Comparison of ENCODE assay signal across 8 cellular contexts in the genomic region with DNA sequence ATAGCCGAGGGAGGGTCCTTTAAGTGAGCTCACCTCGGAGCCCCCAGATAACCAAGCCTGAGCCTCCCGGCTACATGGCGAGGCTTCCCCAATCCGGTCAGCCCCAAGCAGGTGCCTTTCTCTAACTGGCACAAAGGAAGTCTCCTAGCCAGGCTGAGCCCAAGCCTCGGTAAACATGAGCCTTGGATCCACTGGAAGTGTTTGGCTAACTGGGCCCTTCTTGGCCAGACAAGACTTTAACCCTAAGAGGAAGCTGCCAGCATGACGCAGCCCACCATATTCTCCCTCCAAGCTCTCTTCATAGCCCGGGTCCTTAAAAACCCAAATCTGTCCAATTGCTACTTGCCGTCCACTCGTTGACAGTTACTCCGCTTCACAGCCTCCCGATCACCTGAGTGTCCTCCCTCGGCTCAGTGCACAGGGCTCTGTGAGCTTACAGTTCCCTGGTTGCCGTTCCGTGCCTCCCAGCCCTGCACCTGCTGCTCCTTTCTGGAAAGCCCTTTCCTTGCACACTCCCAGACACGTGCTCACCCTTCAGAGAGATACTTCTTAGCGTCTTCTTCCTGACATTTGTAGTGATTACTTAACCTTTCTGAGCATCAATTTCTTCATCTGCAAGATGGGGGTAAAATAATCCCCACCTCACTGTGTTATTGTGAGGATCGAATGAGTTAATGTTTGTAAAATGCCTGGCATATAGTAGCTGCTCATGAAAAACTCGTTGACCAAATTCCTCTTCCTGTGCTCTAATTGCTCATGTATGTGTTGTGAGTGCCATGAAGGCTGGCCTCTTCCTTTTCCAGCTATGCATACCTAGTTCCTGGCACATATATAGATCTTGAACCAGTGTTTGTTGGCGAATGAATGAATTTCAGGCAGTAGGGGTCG. TPM values are rescaled to one million over a fixed set of nuclear protein-coding genes. Genes with fewer than 3 reads are reported as not detected.
DNase-seq lines count a peak whose midpoint lies in the region; ATAC-seq, FAIRE-seq and TF ChIP-seq lines count a peak whose summit lies in the region.

No MANE protein-coding gene starts in this region.

- H3K4me2 ChIP-seq in skeletal muscle satellite cell (ENCODE audit: low read length): peak overlapping the region; percentile 90

- intact Hi-C loops in heart right ventricle (cut with DNase I): loop anchor here in 4 of 10 donors (5.0 kb wide), 2 partner anchors 69 to 124 kb away; a partner anchor contains a TSS

- peak overlapping the region; percentile 59 for H3K9ac ChIP-seq in skeletal muscle satellite cell (ENCODE audit: low read depth, low read length)

- 67 to 74% methylated on average over 21 of the region's 21 CpGs for WGBS in heart right ventricle, 2 donors

- peak; percentile 38 for FAIRE-seq in GM12891 (lab: Jason Lieb, UNC)

- no peaks in the 10 kb centered on the region for H3K9me3 ChIP-seq in SJCRH30 (replicated peaks)
- H3K9me3 ChIP-seq in heart right ventricle: no peaks in the 10 kb centered on the region
- no peaks in the 10 kb centered on the region for H3K9me3 ChIP-seq in skeletal muscle satellite cell (replicated peaks; ENCODE audit: low read length)

- TF ChIP-seq POLR2A in GM12891 (IDR thresholded peaks at IDR 0.05; ENCODE audit: low read depth, low read length): no peak

- H3K4me1 ChIP-seq in SJCRH30 (peaks cover 44% of the 10 kb centered on the region), heart right ventricle (peaks cover 20 to 79% (median 57%) of the 10 kb centered on the region in 9 donors), skeletal muscle satellite cell (ENCODE audit: control insufficient read depth, insufficient read depth, low read length) (peaks cover 18% of the 10 kb centered on the region)

- H3K27ac ChIP-seq in SJCRH30 (no peak overlapping the region), heart right ventricle (peak overlapping the region; percentile 72 to 97 (median 94))

- CTCF ChIA-PET in GM10248 (lab: Yijun Ruan, JAX): interaction anchor here (1.0 to 3.3 kb wide), 6 partner anchors 8 to 155 kb away, joined by 3 to 17 read pairs (median 6); no protein-coding TSS in a partner anchor

- H3K36me3 ChIP-seq in SJCRH30 (no peaks in the 10 kb centered on the region), heart right ventricle (no peaks in the 10 kb centered on the region), skeletal muscle satellite cell (ENCODE audit: insufficient read depth, low read length) (no peaks in the 10 kb centered on the region)

- no peak for DNase-seq in GM12891 (ENCODE audit: insufficient read length, low spot score)
- DNase-seq in SJCRH30: peak in 1 of 2 experiments; percentile 26
- no peak for DNase-seq in heart right ventricle
- DNase-seq in stimulated activated CD4-positive, alpha-beta T cell treated with anti-CD3 and anti-CD28 coated beads, Interleukin-2, amount 100 ng/mL, for 24 hours: no peak
- no peak for DNase-seq in putamen (ENCODE audit: low spot score)
- no peak for DNase-seq in GM10248 (ENCODE audit: extremely low spot score)
- no peak for DNase-seq in glomerular visceral epithelial cell (ENCODE audit: extremely low spot score)

- peak overlapping the region; percentile 47 for H3K4me3 ChIP-seq in SJCRH30
- H3K4me3 ChIP-seq in heart right ventricle: peak overlapping the region in 8 of 10 donors; percentile 38 to 59 (median 54)
- H3K4me3 ChIP-seq in skeletal muscle satellite cell (ENCODE audit: low read length): no peak overlapping the region

- peak in 3 of 8 donors; percentile 0 to 3 (median 0) for ATAC-seq in heart right ventricle

- POLR2A ChIA-PET in GM10248 (lab: Yijun Ruan, JAX): interaction anchor here (0.6 to 0.7 kb wide), 2 partner anchors 24 to 54 kb away, joined by 3 to 14 read pairs; no protein-coding TSS in a partner anchor

- TF ChIP-seq CTCF in heart right ventricle (IDR thresholded peaks at IDR 0.05): no peak
- no peak for TF ChIP-seq CTCF in GM10248 (IDR thresholded peaks at IDR 0.05; ENCODE audit: control extremely low read depth, extremely low read depth, low read depth, missing control alignments)

- H3K27me3 ChIP-seq in SJCRH30: no peaks in the 10 kb centered on the region
- no peaks in the 10 kb centered on the region for H3K27me3 ChIP-seq in heart right ventricle
- no peaks in the 10 kb centered on the region for H3K27me3 ChIP-seq in skeletal muscle satellite cell (ENCODE audit: control insufficient read depth, insufficient read depth, low read length)

TF ChIP-seq in GM12891, 5 proteins besides CTCF, POLR2A, EP300 and RAD21:
- TF ChIP-seq POU2F2 (IDR thresholded peaks at IDR 0.05; ENCODE audit: low read depth, low read length): no peak
- TF ChIP-seq PAX5 (IDR thresholded peaks at IDR 0.05; ENCODE audit: insufficient read depth, low read length, severe bottlenecking): no peak
- TF ChIP-seq TAF1 (IDR thresholded peaks at IDR 0.05; ENCODE audit: low read depth, low read length): no peak
- no peak for TF ChIP-seq POLR2AphosphoS5 (IDR thresholded peaks at IDR 0.05; ENCODE audit: low read depth, low read length)
- no peak for TF ChIP-seq SPI1 (IDR thresholded peaks at IDR 0.05; ENCODE audit: low read depth, low read length)

RNA-seq across cellular contexts. Expression of a gene that starts 25.6 kb away (rescaled TPM):
- polyA plus RNA-seq in GM12891 (2012; ENCODE audit: low read depth, missing spikeins): 146 TPM
- 45.6 and 53.6 TPM in 2 replicates for total RNA-seq in SJCRH30 (2014; rRNA removed; shearing (Covaris generic))
- 100 to 1,000 TPM; 107 to 142 (median 122) TPM for total RNA-seq in heart right ventricle
- 100 to 1,000 TPM; 103 to 155 TPM for polyA plus RNA-seq in heart right ventricle
- total RNA-seq in skeletal muscle satellite cell (2012; rRNA removed): 23.1 and 36.3 TPM in 2 replicates

RNA-seq across cellular contexts. Expression of a gene that starts 51.0 kb away (rescaled TPM):
- 4.2 TPM for polyA plus RNA-seq in GM12891 (2012; ENCODE audit: low read depth, missing spikeins)
- total RNA-seq in SJCRH30 (2014; rRNA removed; shearing (Covaris generic)): 16.9 and 20.9 TPM in 2 replicates
- 10 to 100 TPM in 3 of 10 donors, 1 to 10 TPM in 7; 6.3 to 15.7 (median 8.6) TPM for total RNA-seq in heart right ventricle
- 1 to 10 TPM; 2.2 to 2.4 TPM for polyA plus RNA-seq in heart right ventricle
- total RNA-seq in skeletal muscle satellite cell (2012; rRNA removed): 8.7 and 11.7 TPM in 2 replicates
